In the genomic region with DNA sequence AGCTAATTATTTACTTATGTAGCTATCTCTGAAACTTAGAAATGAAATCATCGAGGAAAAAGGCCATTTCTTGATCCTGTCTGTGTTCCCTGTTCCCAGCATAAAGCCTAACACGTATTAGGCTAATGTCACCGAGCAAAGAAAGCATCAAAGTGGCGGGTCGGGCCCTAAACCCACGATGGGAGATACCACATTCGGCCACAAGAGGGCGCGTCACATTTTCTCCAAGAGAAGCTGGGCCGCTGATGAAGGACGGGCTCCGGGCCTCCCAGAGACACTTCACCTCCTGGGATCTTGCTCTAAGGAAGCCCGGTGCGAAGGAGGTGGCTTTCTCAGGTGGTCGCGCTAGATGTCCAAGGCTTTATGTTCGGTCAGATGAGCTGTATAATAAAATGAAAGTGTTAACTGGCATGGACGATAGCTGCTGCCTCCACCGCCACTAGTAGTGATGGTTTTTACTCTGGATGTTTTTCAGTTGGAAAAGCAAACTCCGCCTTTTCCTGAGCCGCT, we compare ENCODE assay signal across 1 cellular context.
TF ChIP-seq lines count a peak whose summit lies in the region.

No MANE protein-coding gene starts in this region.

TF ChIP-seq in HEK293, 187 proteins besides CTCF, POLR2A, EP300 and RAD21 (continued from another document):
- TF ChIP-seq, protein P1, sequence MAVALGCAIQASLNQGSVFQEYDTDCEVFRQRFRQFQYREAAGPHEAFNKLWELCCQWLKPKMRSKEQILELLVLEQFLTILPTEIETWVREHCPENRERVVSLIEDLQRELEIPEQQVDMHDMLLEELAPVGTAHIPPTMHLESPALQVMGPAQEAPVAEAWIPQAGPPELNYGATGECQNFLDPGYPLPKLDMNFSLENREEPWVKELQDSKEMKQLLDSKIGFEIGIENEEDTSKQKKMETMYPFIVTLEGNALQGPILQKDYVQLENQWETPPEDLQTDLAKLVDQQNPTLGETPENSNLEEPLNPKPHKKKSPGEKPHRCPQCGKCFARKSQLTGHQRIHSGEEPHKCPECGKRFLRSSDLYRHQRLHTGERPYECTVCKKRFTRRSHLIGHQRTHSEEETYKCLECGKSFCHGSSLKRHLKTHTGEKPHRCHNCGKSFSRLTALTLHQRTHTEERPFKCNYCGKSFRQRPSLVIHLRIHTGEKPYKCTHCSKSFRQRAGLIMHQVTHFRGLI (tag by site-specific recombination; IDR thresholded peaks at IDR 0.05), result no peak
- TF ChIP-seq HOXC10 (CRISPR knock-in tag; IDR thresholded peaks at IDR 0.05) (no peak), ZBTB17 (tag by site-specific recombination; IDR thresholded peaks at IDR 0.05) (peak; percentile 22; the same call in 1 of the 2 replicates), ZNF423 (tag by site-specific recombination; IDR thresholded peaks at IDR 0.05) (no peak), ZNF146 (tag by site-specific recombination; IDR thresholded peaks at IDR 0.05) (no peak), KLF1 (tag by site-specific recombination; IDR thresholded peaks at IDR 0.05) (no peak), ZNF529 (tag by site-specific recombination; IDR thresholded peaks at IDR 0.05; ENCODE audit: insufficient replicate concordance) (no peak), ZNF558 (tag by site-specific recombination; IDR thresholded peaks at IDR 0.05) (no peak), MZF1 (tag by site-specific recombination; IDR thresholded peaks at IDR 0.05; ENCODE audit: borderline replicate concordance) (no peak), ZNF561 (tag by site-specific recombination; IDR thresholded peaks at IDR 0.05; ENCODE audit: borderline replicate concordance) (peak; percentile 30; the same call in 1 of the 2 replicates), ZNF654 (tag by site-specific recombination; IDR thresholded peaks at IDR 0.05; ENCODE audit: low read depth) (peak; percentile 70), REPIN1 (tag by site-specific recombination; IDR thresholded peaks at IDR 0.05; ENCODE audit: low read depth) (no peak), ZFP41 (tag by site-specific recombination; IDR thresholded peaks at IDR 0.05; ENCODE audit: borderline replicate concordance) (no peak), TRIM28 (IDR thresholded peaks at IDR 0.05; ENCODE audit: borderline replicate concordance, low read length) (peak; percentile 73), ZNF10 (tag by site-specific recombination; IDR thresholded peaks at IDR 0.05) (0 out of 2 replicates have a peak, but pooled peaks have one; percentile 23), ZNF2 (tag by site-specific recombination; IDR thresholded peaks at IDR 0.05) (peak; percentile 80), ZNF157 (tag by site-specific recombination; IDR thresholded peaks at IDR 0.05) (no peak), ZNF335 (tag by site-specific recombination; conservative IDR thresholded peaks at IDR 0.05) (peak; percentile 64), GLI2 (tag by site-specific recombination; IDR thresholded peaks at IDR 0.05; ENCODE audit: borderline replicate concordance, low read depth) (no peak), HOXA7 (CRISPR knock-in tag; IDR thresholded peaks at IDR 0.05; ENCODE audit: borderline replicate concordance) (no peak), ZNF23 (tag by site-specific recombination; IDR thresholded peaks at IDR 0.05; ENCODE audit: borderline replicate concordance) (no peak), WT1 (tag by site-specific recombination; IDR thresholded peaks at IDR 0.05) (no peak), BCL11A (tag by site-specific recombination; IDR thresholded peaks at IDR 0.05; ENCODE audit: low read depth) (no peak), ZNF394 (tag by site-specific recombination; IDR thresholded peaks at IDR 0.05; ENCODE audit: borderline replicate concordance) (peak; percentile 70; the same call in 1 of the 2 replicates)
- TF ChIP-seq, protein P2, sequence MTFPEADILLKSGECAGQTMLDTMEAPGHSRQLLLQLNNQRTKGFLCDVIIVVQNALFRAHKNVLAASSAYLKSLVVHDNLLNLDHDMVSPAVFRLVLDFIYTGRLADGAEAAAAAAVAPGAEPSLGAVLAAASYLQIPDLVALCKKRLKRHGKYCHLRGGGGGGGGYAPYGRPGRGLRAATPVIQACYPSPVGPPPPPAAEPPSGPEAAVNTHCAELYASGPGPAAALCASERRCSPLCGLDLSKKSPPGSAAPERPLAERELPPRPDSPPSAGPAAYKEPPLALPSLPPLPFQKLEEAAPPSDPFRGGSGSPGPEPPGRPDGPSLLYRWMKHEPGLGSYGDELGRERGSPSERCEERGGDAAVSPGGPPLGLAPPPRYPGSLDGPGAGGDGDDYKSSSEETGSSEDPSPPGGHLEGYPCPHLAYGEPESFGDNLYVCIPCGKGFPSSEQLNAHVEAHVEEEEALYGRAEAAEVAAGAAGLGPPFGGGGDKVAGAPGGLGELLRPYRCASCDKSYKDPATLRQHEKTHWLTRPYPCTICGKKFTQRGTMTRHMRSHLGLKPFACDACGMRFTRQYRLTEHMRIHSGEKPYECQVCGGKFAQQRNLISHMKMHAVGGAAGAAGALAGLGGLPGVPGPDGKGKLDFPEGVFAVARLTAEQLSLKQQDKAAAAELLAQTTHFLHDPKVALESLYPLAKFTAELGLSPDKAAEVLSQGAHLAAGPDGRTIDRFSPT (tag by site-specific recombination; IDR thresholded peaks at IDR 0.05), result no peak
- TF ChIP-seq, protein P3, sequence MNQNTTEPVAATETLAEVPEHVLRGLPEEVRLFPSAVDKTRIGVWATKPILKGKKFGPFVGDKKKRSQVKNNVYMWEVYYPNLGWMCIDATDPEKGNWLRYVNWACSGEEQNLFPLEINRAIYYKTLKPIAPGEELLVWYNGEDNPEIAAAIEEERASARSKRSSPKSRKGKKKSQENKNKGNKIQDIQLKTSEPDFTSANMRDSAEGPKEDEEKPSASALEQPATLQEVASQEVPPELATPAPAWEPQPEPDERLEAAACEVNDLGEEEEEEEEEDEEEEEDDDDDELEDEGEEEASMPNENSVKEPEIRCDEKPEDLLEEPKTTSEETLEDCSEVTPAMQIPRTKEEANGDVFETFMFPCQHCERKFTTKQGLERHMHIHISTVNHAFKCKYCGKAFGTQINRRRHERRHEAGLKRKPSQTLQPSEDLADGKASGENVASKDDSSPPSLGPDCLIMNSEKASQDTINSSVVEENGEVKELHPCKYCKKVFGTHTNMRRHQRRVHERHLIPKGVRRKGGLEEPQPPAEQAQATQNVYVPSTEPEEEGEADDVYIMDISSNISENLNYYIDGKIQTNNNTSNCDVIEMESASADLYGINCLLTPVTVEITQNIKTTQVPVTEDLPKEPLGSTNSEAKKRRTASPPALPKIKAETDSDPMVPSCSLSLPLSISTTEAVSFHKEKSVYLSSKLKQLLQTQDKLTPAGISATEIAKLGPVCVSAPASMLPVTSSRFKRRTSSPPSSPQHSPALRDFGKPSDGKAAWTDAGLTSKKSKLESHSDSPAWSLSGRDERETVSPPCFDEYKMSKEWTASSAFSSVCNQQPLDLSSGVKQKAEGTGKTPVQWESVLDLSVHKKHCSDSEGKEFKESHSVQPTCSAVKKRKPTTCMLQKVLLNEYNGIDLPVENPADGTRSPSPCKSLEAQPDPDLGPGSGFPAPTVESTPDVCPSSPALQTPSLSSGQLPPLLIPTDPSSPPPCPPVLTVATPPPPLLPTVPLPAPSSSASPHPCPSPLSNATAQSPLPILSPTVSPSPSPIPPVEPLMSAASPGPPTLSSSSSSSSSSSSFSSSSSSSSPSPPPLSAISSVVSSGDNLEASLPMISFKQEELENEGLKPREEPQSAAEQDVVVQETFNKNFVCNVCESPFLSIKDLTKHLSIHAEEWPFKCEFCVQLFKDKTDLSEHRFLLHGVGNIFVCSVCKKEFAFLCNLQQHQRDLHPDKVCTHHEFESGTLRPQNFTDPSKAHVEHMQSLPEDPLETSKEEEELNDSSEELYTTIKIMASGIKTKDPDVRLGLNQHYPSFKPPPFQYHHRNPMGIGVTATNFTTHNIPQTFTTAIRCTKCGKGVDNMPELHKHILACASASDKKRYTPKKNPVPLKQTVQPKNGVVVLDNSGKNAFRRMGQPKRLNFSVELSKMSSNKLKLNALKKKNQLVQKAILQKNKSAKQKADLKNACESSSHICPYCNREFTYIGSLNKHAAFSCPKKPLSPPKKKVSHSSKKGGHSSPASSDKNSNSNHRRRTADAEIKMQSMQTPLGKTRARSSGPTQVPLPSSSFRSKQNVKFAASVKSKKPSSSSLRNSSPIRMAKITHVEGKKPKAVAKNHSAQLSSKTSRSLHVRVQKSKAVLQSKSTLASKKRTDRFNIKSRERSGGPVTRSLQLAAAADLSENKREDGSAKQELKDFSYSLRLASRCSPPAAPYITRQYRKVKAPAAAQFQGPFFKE (tag by site-specific recombination; IDR thresholded peaks at IDR 0.05; ENCODE audit: borderline replicate concordance), result no peak
- TF ChIP-seq, protein P4, sequence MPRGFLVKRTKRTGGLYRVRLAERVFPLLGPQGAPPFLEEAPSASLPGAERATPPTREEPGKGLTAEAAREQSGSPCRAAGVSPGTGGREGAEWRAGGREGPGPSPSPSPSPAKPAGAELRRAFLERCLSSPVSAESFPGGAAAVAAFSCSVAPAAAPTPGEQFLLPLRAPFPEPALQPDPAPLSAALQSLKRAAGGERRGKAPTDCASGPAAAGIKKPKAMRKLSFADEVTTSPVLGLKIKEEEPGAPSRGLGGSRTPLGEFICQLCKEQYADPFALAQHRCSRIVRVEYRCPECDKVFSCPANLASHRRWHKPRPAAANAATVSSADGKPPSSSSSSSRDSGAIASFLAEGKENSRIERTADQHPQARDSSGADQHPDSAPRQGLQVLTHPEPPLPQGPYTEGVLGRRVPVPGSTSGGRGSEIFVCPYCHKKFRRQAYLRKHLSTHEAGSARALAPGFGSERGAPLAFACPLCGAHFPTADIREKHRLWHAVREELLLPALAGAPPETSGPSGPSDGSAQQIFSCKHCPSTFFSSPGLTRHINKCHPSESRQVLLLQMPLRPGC (tag by site-specific recombination; IDR thresholded peaks at IDR 0.05), result no peak
- TF ChIP-seq, protein P5, sequence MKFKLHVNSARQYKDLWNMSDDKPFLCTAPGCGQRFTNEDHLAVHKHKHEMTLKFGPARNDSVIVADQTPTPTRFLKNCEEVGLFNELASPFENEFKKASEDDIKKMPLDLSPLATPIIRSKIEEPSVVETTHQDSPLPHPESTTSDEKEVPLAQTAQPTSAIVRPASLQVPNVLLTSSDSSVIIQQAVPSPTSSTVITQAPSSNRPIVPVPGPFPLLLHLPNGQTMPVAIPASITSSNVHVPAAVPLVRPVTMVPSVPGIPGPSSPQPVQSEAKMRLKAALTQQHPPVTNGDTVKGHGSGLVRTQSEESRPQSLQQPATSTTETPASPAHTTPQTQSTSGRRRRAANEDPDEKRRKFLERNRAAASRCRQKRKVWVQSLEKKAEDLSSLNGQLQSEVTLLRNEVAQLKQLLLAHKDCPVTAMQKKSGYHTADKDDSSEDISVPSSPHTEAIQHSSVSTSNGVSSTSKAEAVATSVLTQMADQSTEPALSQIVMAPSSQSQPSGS (tag by site-specific recombination; IDR thresholded peaks at IDR 0.05; ENCODE audit: low read depth), result no peak
- TF ChIP-seq, protein P6, sequence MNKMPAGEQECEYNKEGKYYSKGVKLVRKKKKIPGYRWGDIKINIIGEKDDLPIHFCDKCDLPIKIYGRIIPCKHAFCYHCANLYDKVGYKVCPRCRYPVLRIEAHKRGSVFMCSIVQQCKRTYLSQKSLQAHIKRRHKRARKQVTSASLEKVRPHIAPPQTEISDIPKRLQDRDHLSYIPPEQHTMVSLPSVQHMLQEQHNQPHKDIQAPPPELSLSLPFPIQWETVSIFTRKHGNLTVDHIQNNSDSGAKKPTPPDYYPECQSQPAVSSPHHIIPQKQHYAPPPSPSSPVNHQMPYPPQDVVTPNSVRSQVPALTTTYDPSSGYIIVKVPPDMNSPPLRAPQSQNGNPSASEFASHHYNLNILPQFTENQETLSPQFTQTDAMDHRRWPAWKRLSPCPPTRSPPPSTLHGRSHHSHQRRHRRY (tag by site-specific recombination; IDR thresholded peaks at IDR 0.05), result no peak
